In the genomic region with DNA sequence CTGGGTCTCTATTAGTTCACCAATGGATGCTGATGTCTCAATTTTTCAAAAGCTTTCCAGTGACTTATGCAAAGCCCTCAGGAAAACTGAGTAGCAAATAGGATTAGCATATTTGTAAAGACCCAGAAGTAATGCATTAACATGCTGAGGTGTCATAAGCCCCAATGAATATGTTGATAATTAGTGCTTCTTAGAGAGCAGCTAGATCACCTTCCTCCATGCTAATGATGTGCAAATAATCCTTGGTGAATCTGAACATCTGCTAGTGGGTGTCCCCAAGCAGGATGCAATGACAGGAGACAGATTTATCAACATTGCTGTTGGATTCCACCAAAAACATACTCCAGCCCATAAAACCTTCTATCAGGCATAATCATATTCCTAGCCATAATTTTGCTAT, we compare ENCODE assay signal across 16 cellular contexts.
A peak's percentile ranks its signal among the peaks of the same experiment; 100 is the strongest.
DNase-seq lines count a peak whose midpoint lies in the region; ATAC-seq lines count a peak whose summit lies in the region.
"Had no signal": no experiment of that assay in that cellular context is flagged by ENCODE, and none has a peak within 500 bp of the region (broad histone marks: within the 10 kb centered on the region; RNA-seq: fewer than 3 reads in every experiment).

No MANE protein-coding gene starts in this region.

- peaks cover 50% of the 10 kb centered on the region for H3K4me1 Mint-ChIP-seq in T-helper 1 cell treated with Interleukin-12 subunit alpha and Interleukin-12 subunit beta and Interleukin-4 antibody, amounts not matched to agents 30 μg/mL and 1 μg/mL, for 36 hours (ENCODE audit: low read depth)

- H3K27me3 Mint-ChIP-seq in T-helper 1 cell treated with Interleukin-12 subunit alpha and Interleukin-12 subunit beta and Interleukin-4 antibody, amounts not matched to agents 30 μg/mL and 1 μg/mL, for 36 hours (ENCODE audit: low read depth), result no peaks in the 10 kb centered on the region
- H3K27me3 Mint-ChIP-seq: T-cell had no signal

- H3K9me3 Mint-ChIP-seq in T-helper 1 cell treated with Interleukin-12 subunit alpha and Interleukin-12 subunit beta and Interleukin-4 antibody, amounts not matched to agents 30 μg/mL and 1 μg/mL, for 36 hours, result peaks cover 10% of the 10 kb centered on the region
- H3K9me3 Mint-ChIP-seq: CD8-positive, alpha-beta T cell; T-cell had no signal

- H3K27ac Mint-ChIP-seq in T-helper 1 cell treated with Interleukin-12 subunit alpha and Interleukin-12 subunit beta and Interleukin-4 antibody, amounts not matched to agents 30 μg/mL and 1 μg/mL, for 36 hours, result peak overlapping the region; percentile 37
- H3K27ac Mint-ChIP-seq: CD8-positive, alpha-beta T cell; T-cell had no signal

- ATAC-seq in HG03457 (IDR thresholded peaks at IDR 0.05; ENCODE audit: unreplicated experiment), result no peak
- ATAC-seq in GM19455 (IDR thresholded peaks at IDR 0.05; ENCODE audit: unreplicated experiment), result no peak
- ATAC-seq: CD8-positive, alpha-beta T cell; SK-N-SH treated with all-trans-retinoic acid at 6 μM for 48 hours; T-cell had no signal

- H3K36me3 Mint-ChIP-seq in T-helper 1 cell treated with Interleukin-12 subunit alpha and Interleukin-12 subunit beta and Interleukin-4 antibody, amounts not matched to agents 30 μg/mL and 1 μg/mL, for 36 hours (ENCODE audit: low read depth), result peaks cover 25% of the 10 kb centered on the region
- H3K36me3 Mint-ChIP-seq: T-cell had no signal

- H3K4me3 Mint-ChIP-seq in T-helper 1 cell treated with Interleukin-12 subunit alpha and Interleukin-12 subunit beta and Interleukin-4 antibody, amounts not matched to agents 30 μg/mL and 1 μg/mL, for 36 hours, result no peak overlapping the region
- H3K4me3 Mint-ChIP-seq: CD8-positive, alpha-beta T cell; H9; T-cell had no signal

- DNase-seq in T-helper 1 cell (no peak), NCI-H1694 (lab: John Stamatoyannopoulos, UW) (peak; percentile 62), NCI-H526 treated with DMSO at 0.1 percent for 48 hours (lab: John Stamatoyannopoulos, UW) (peak; percentile 25), HPDE6-E6E7 (ENCODE audit: extremely low spot score) (no peak)
- DNase-seq: CD8-positive, alpha-beta T cell; GDM1; H9; NCI-H1436; NCI-H2029 treated with DMSO at 0.1 percent for 48 hours; RPMI8226; SIG-M5; T-cell had no signal

Comparison
In these comparisons a context has a peak if more than half of its experiments do, and no peak if none do; other contexts are left out.
1. DNase-seq: peak in NCI-H1694 (single experiment) and NCI-H526 treated with DMSO at 0.1 percent for 48 hours (single experiment); none in T-helper 1 cell (0 of 5) and HPDE6-E6E7 (single experiment).